Comparison of ENCODE assay signal across 26 cellular contexts in genomic region chr10:566241-566885, GRCh38.
"Had no signal": no experiment of that assay in that cellular context is flagged by ENCODE, and none has a peak within 500 bp of the region (broad histone marks: within the 10 kb centered on the region; RNA-seq: fewer than 3 reads in every experiment).

No MANE protein-coding gene starts in this region.

- H3K27ac Mint-ChIP-seq: activated CD4-positive, alpha-beta T cell treated with anti-CD3 and anti-CD28 coated beads for 36 hours; activated naive CD8-positive, alpha-beta T cell; activated T-cell treated with anti-CD3 and anti-CD28 coated beads, Interleukin-2, amount 50 U/mL, for 24 hours; activated T-helper 17 cell treated with anti-CD3 and anti-CD28 coated beads, Interleukin-2, amount 50 U/mL, for 72 hours; T-helper 1 cell treated with Interleukin-12 subunit alpha and Interleukin-12 subunit beta and Interleukin-4 antibody, amounts not matched to agents 30 μg/mL and 1 μg/mL, for 36 hours; WTC11 had no signal

- H3K4me3 ChIP-seq: adrenal gland, ascending aorta, dorsolateral prefrontal cortex, esophagus squamous epithelium, gastroesophageal sphincter, prostate gland had no signal

- H3K36me3 ChIP-seq: adrenal gland, ascending aorta, brain microvascular endothelial cell, esophagus squamous epithelium, gastroesophageal sphincter, prostate gland had no signal

- DNase-seq: activated CD4-positive, alpha-beta T cell treated with anti-CD3 and anti-CD28 coated beads for 36 hours; activated CD4-positive, alpha-beta T cell treated with anti-CD3 and anti-CD28 coated beads, Interleukin-2, amount 50 U/mL, for 4 hours; activated CD8-positive, alpha-beta memory T cell treated with anti-CD3 and anti-CD28 coated beads for 24 hours; activated CD8-positive, alpha-beta memory T cell treated with anti-CD3 and anti-CD28 coated beads, Interleukin-2, amount 50 U/mL, for 4 hours; activated naive CD4-positive, alpha-beta T cell; activated T-cell treated with anti-CD3 and anti-CD28 coated beads, Interleukin-2, amount 50 U/mL, for 24 hours; brain microvascular endothelial cell; central memory CD4-positive, alpha-beta T cell; dorsolateral prefrontal cortex; esophagus squamous epithelium; left colon; mesendoderm; naive B cell; stimulated activated CD4-positive, alpha-beta T cell treated with anti-CD3 and anti-CD28 coated beads, Interleukin-12 subunit alpha, Interleukin-12 subunit beta, amount 100 ng/mL, for 4 hours; stimulated activated CD4-positive, alpha-beta T cell treated with anti-CD3 and anti-CD28 coated beads, Interleukin-4, amount 100 ng/mL, for 4 hours; stimulated activated naive CD8-positive, alpha-beta T cell treated with anti-CD3 and anti-CD28 coated beads, Interleukin-15, Interleukin-2, amounts not matched to agents 100 U/mL and 50 U/mL, for 24 hours; T1000 had no signal

- H3K4me1 Mint-ChIP-seq: activated CD4-positive, alpha-beta T cell treated with anti-CD3 and anti-CD28 coated beads for 36 hours; activated T-helper 17 cell treated with anti-CD3 and anti-CD28 coated beads, Interleukin-2, amount 50 U/mL, for 72 hours; naive B cell had no signal

- H3K27ac ChIP-seq: adrenal gland, ascending aorta, brain microvascular endothelial cell, dorsolateral prefrontal cortex, esophagus squamous epithelium, prostate gland had no signal

- H3K27me3 ChIP-seq: adrenal gland, ascending aorta, brain microvascular endothelial cell, dorsolateral prefrontal cortex, esophagus squamous epithelium, gastroesophageal sphincter had no signal

- H3K9me3 ChIP-seq: prostate gland had no signal

- H3K4me3 Mint-ChIP-seq: activated CD4-positive, alpha-beta T cell treated with anti-CD3 and anti-CD28 coated beads for 36 hours; activated naive CD8-positive, alpha-beta T cell; activated T-cell treated with anti-CD3 and anti-CD28 coated beads, Interleukin-2, amount 50 U/mL, for 24 hours; activated T-helper 17 cell treated with anti-CD3 and anti-CD28 coated beads, Interleukin-2, amount 50 U/mL, for 72 hours; naive B cell; neural crest cell; T-helper 1 cell treated with Interleukin-12 subunit alpha and Interleukin-12 subunit beta and Interleukin-4 antibody, amounts not matched to agents 30 μg/mL and 1 μg/mL, for 36 hours; WTC11 had no signal

- H3K4me1 ChIP-seq: adrenal gland, prostate gland had no signal
